12 cellular contexts compared by ENCODE assay signal in the genomic region with DNA sequence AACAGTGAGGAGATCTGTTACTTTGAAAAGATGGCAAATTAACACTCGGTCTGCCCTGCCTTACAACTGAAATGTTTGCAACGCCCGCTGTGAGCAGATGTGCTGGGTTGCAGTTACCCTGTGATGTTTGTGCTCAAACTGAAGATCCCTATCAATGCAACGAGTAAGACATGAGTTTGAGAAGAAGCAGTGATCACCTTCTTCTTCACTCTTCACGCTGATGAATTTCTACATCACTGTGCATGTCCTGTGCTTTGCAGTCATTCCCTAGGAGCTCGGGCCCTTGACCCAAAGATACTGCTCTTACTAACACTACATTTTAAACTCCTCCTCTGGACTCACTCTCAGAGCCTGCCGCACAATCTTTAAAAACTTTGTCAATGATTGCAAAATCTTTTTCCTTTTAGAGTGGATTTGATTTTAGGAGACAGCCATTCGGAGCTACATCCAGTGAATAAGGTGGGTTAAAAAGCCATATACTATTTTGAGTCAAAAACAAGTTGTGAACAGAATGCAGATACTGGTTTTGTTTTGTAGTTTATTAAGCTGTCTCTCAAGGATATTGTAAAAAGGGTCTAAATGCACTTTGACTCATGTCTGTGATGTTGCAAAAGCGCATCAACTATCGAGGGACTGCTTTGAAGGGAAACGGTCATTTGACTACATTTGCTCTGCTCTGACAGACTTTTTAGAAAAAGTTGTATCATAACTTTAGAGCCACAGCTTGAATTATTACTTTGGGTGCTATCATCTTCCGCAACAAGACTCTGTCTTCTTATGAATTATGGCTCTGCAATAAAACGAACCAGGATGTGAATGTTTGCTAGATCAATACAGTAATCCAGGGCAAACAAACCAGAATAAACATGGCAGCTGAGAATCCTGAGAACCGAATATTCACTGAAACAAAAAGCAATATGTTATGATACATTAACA. TPM values are rescaled to one million over a fixed set of nuclear protein-coding genes. Genes with fewer than 3 reads are reported as not detected.
DNase-seq lines count a peak whose midpoint lies in the region; ATAC-seq, FAIRE-seq and TF ChIP-seq lines count a peak whose summit lies in the region.
"Had no signal": no experiment of that assay in that cellular context is flagged by ENCODE, and none has a peak within 500 bp of the region (broad histone marks: within the 10 kb centered on the region; RNA-seq: fewer than 3 reads in every experiment).

No MANE protein-coding gene starts in this region.

- H3K27me3 ChIP-seq in PC-3 (ENCODE audit: low read length) = no peaks in the 10 kb centered on the region

- H4K20me1 ChIP-seq in PC-3 (ENCODE audit: low read length) = no peaks in the 10 kb centered on the region

- no peaks in the 10 kb centered on the region for H3K9me2 ChIP-seq in PC-3 (replicated peaks; ENCODE audit: low read length)

- intact Hi-C loops in PC-3 (cut with micrococcal nuclease) = loop anchor here (2.0 kb wide), 3 partner anchors 64 to 126 kb away; no protein-coding TSS in a partner anchor

- TF ChIP-seq RAD21 in A549 (conservative IDR thresholded peaks at IDR 0.05 in 1 of 2, IDR thresholded peaks at IDR 0.05 in 1 of 2) = no peak; a peak in 2 of 5 replicates

- peaks cover 53% of the 10 kb centered on the region for H3K4me1 ChIP-seq in A549
- peaks cover 32% of the 10 kb centered on the region for H3K4me1 ChIP-seq in PC-3 (ENCODE audit: insufficient read depth, low read length)

- ATAC-seq in A549 (peak; percentile 70 to 88), PC-3 (peak; percentile 82), GM19395 (IDR thresholded peaks at IDR 0.05; ENCODE audit: unreplicated experiment) (no peak), GM19328 (IDR thresholded peaks at IDR 0.05; ENCODE audit: unreplicated experiment) (no peak)

- peak overlapping the region; percentile 19; the same call in 1 of the 2 replicates for H2AFZ ChIP-seq in PC-3 (ENCODE audit: low read length)

- H3K4me3 ChIP-seq in A549 (peak overlapping the region; percentile 11; the same call in 1 of the 3 replicates), PC-3 (ENCODE audit: low read length) (peak overlapping the region; percentile 52), fibroblast of mammary gland (ENCODE audit: control insufficient read depth, low read depth, low read length) (no peak overlapping the region)

- H3K27ac ChIP-seq in A549 = peak overlapping the region; percentile 82 to 86
- H3K27ac ChIP-seq in PC-3 (ENCODE audit: low read length) = peak overlapping the region; percentile 94
- H3K27ac ChIP-seq: WERI-Rb-1 had no signal

- H3K36me3 ChIP-seq in PC-3 (ENCODE audit: low read depth, low read length) = no peaks in the 10 kb centered on the region
- H3K36me3 ChIP-seq: WERI-Rb-1 had no signal

- CTCF ChIA-PET in A549 (lab: Yijun Ruan, JAX) = interaction anchor here (0.7 to 1.6 kb wide), 8 partner anchors 14 to 134 kb away, joined by 3 to 7 read pairs (median 4); no protein-coding TSS in a partner anchor
- CTCF ChIA-PET in PC-3 (lab: Charles Lee) = interaction anchor here (0.6 kb wide), 1 partner anchor 830 kb away, joined by 3 read pairs; no protein-coding TSS in a partner anchor

- TF ChIP-seq EP300 in A549 (IDR thresholded peaks at IDR 0.05) = peak; percentile 74 to 80; a peak in 4 of 5 replicates

- 3% methylated on average over 14 of the region's 14 CpGs for WGBS in A549 (ENCODE audit: missing lambda C conversion rate)

- no peaks in the 10 kb centered on the region for H3K9me3 ChIP-seq in A549
- H3K9me3 ChIP-seq in PC-3 (ENCODE audit: low read length) = no peaks in the 10 kb centered on the region

- TSS peak; percentile 51 for BruUV-seq in PC-3 (replicated peaks; lab: Mats Ljungman, UMichigan)

- no peak for TF ChIP-seq POLR2A in A549 (IDR thresholded peaks at IDR 0.05; ENCODE audit: low read length)

- POLR2A ChIA-PET in A549 (lab: Yijun Ruan, JAX) = interaction anchor here (0.6 to 1.3 kb wide), 2 partner anchors 32 to 126 kb away, joined by 3 to 4 read pairs; no protein-coding TSS in a partner anchor
- POLR2A ChIA-PET in PC-3 (lab: Charles Lee; ENCODE audit: unreplicated experiment) = interaction anchor here (0.5 to 0.6 kb wide), 4 partner anchors 94 to 552 kb away, joined by 3 to 10 read pairs (median 4); partner anchors contain the start of gene SMIM14

- H3F3A ChIP-seq in PC-3 (ENCODE audit: low read length, unreplicated experiment) = no peaks in the 10 kb centered on the region

- peak overlapping the region; percentile 75 for H3K4me2 ChIP-seq in A549
- peak overlapping the region; percentile 73 for H3K4me2 ChIP-seq in PC-3 (ENCODE audit: low read length)

- DNase-seq in A549 (ENCODE audit: low read depth in 1 of 2, low spot score in 1 of 2) (peak in 1 of 2 experiments; percentile 84), HT-29 (ENCODE audit: low spot score) (peak; percentile 71), PC-3 (peak; percentile 78), fibroblast of mammary gland (ENCODE audit: low read depth) (peak; percentile 44), HPDE6-E6E7 (ENCODE audit: extremely low spot score) (no peak)
- DNase-seq in central memory CD4-positive, alpha-beta T cell = no peak
- DNase-seq: DMS79 treated with DMSO at 0.1 percent for 48 hours; kidney glomerular epithelial cell; stimulated activated CD4-positive, alpha-beta T cell treated with anti-CD3 and anti-CD28 coated beads, Interleukin-4, amount 100 ng/mL, for 24 hours; WERI-Rb-1 had no signal

- no peak for FAIRE-seq in A549 (lab: Jason Lieb, UNC)

- TF ChIP-seq CTCF in A549 (IDR thresholded peaks at IDR 0.05) (no peak), PC-3 (conservative IDR thresholded peaks at IDR 0.05; ENCODE audit: low read depth, low read length) (no peak), fibroblast of mammary gland (conservative IDR thresholded peaks at IDR 0.05; ENCODE audit: control insufficient read depth, insufficient read depth, low read depth, low read length) (no peak)

- H3K79me2 ChIP-seq in PC-3 (ENCODE audit: low read length) = no peaks in the 10 kb centered on the region

- peak overlapping the region; percentile 84 for H3K9ac ChIP-seq in PC-3 (ENCODE audit: low read length)

TF ChIP-seq in A549, 52 proteins besides CTCF, POLR2A, EP300 and RAD21 (continues in another document):
- peak; percentile 73 for TF ChIP-seq PBX3 (IDR thresholded peaks at IDR 0.05)
- 0 out of 2 replicates have a peak, but pooled peaks have one; percentile 53 for TF ChIP-seq HOXB5 (CRISPR knock-in tag; IDR thresholded peaks at IDR 0.05)
- no peak for TF ChIP-seq PHF8 (IDR thresholded peaks at IDR 0.05; ENCODE audit: borderline replicate concordance, low read depth)
- TF ChIP-seq CBX8 (IDR thresholded peaks at IDR 0.05) = no peak
- no peak for TF ChIP-seq POLR2AphosphoS2 (conservative IDR thresholded peaks at IDR 0.05; ENCODE audit: low read length)
- peak; percentile 95 for TF ChIP-seq GATA3 (IDR thresholded peaks at IDR 0.05; ENCODE audit: borderline replicate concordance)
- no peak for TF ChIP-seq TFCP2L1 (CRISPR knock-in tag; IDR thresholded peaks at IDR 0.05)
- no peak for TF ChIP-seq HMGXB4 (CRISPR knock-in tag; IDR thresholded peaks at IDR 0.05; ENCODE audit: borderline replicate concordance)
- 0 out of 2 replicates have a peak, but pooled peaks have one; percentile 16 for TF ChIP-seq EHF (CRISPR knock-in tag; IDR thresholded peaks at IDR 0.05)
- TF ChIP-seq NFE2L2 (conservative IDR thresholded peaks at IDR 0.05; ENCODE audit: low read length) = no peak
- TF ChIP-seq MAFK (IDR thresholded peaks at IDR 0.05; ENCODE audit: partially characterized antibody) = no peak
- TF ChIP-seq, protein P1, sequence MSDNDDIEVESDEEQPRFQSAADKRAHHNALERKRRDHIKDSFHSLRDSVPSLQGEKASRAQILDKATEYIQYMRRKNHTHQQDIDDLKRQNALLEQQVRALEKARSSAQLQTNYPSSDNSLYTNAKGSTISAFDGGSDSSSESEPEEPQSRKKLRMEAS (IDR thresholded peaks at IDR 0.05) = 0 out of 2 replicates have a peak, but pooled peaks have one; percentile 38
- TF ChIP-seq JUNB (IDR thresholded peaks at IDR 0.05) = peak; percentile 73

RNA-seq across cellular contexts. Expression of gene RHOH, which starts 5.7 kb away (rescaled TPM):
- 0.26 and 0.33 TPM in 2 replicates for polyA plus RNA-seq in A549 (2011; rRNA removed)
- 0.06 and 0.11 TPM in 2 replicates for polyA plus RNA-seq in A549 (2012; cell fraction: cytosol; rRNA removed)
- 0.17 and 0.34 TPM in 2 replicates for polyA plus RNA-seq in A549 (2012; cell fraction: nucleus; rRNA removed)
- polyA plus RNA-seq in A549 (2017; fragmentation: RNase III; extraction: RNeasy Plus Mini Kit Qiagen cat#74134 plus additional on column Dnase treatment) = 0.07 to 0.08 TPM in 2 of 3 replicates, not detected in the other
- 0.33 and 0.39 TPM in 2 replicates for polyA minus RNA-seq in A549 (2011; rRNA and poly(A)+ RNA removed)
- total RNA-seq in HT-29 (2014; rRNA removed; shearing (Covaris generic)) = not detected in 2 replicates
- total RNA-seq in PC-3 (2014; rRNA removed) = 0.12 TPM in 1 of 2 replicates, not detected in the other

Comparison
In these comparisons a context has a peak if more than half of its experiments do, and no peak if none do; other contexts are left out.
1. ATAC-seq: peak in A549 (2 of 2) and PC-3 (single experiment); none in GM19395 (single experiment) and GM19328 (single experiment).
2. DNase-seq: peak in HT-29 (single experiment), PC-3 (single experiment) and fibroblast of mammary gland (single experiment); none in HPDE6-E6E7 (single experiment) and central memory CD4-positive, alpha-beta T cell (single experiment).